1 cellular context compared by ENCODE assay signal in genomic region chr6:139925894-139926641, GRCh38.
A peak's percentile ranks its signal among the peaks of the same experiment; 100 is the strongest.
TF ChIP-seq lines count a peak whose summit lies in the region.

No MANE protein-coding gene starts in this region.

TF ChIP-seq in HepG2, 621 proteins besides CTCF, POLR2A, EP300 and RAD21 (continued from another document and continues in another):
- TF ChIP-seq, protein P1, sequence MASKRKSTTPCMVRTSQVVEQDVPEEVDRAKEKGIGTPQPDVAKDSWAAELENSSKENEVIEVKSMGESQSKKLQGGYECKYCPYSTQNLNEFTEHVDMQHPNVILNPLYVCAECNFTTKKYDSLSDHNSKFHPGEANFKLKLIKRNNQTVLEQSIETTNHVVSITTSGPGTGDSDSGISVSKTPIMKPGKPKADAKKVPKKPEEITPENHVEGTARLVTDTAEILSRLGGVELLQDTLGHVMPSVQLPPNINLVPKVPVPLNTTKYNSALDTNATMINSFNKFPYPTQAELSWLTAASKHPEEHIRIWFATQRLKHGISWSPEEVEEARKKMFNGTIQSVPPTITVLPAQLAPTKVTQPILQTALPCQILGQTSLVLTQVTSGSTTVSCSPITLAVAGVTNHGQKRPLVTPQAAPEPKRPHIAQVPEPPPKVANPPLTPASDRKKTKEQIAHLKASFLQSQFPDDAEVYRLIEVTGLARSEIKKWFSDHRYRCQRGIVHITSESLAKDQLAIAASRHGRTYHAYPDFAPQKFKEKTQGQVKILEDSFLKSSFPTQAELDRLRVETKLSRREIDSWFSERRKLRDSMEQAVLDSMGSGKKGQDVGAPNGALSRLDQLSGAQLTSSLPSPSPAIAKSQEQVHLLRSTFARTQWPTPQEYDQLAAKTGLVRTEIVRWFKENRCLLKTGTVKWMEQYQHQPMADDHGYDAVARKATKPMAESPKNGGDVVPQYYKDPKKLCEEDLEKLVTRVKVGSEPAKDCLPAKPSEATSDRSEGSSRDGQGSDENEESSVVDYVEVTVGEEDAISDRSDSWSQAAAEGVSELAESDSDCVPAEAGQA (IDR thresholded peaks at IDR 0.05; ENCODE audit: low read depth) = 0 out of 2 replicates have a peak, but pooled peaks have one; percentile 14
- TF ChIP-seq, protein P1 (CRISPR knock-in tag; IDR thresholded peaks at IDR 0.05; ENCODE audit: borderline replicate concordance) = no peak
- TF ChIP-seq CREB1 (IDR thresholded peaks at IDR 0.05) = no peak
- TF ChIP-seq CREB1 (CRISPR knock-in tag; IDR thresholded peaks at IDR 0.05) = peak; percentile 51; the same call in 1 of the 2 replicates
- TF ChIP-seq ZNF296 (CRISPR knock-in tag; conservative IDR thresholded peaks at IDR 0.05) = no peak
- no peak for TF ChIP-seq AGO2 (optimal IDR thresholded peaks at IDR 0.05; ENCODE audit: low read depth, low read length)
- TF ChIP-seq MIXL1 (CRISPR knock-in tag; IDR thresholded peaks at IDR 0.05) = peak; percentile 68; the same call in 1 of the 2 replicates
- no peak for TF ChIP-seq ZFP1 (CRISPR knock-in tag; IDR thresholded peaks at IDR 0.05)
- no peak for TF ChIP-seq MEIS1 (CRISPR knock-in tag; IDR thresholded peaks at IDR 0.05; ENCODE audit: borderline replicate concordance)
- TF ChIP-seq MBD4 (IDR thresholded peaks at IDR 0.05; ENCODE audit: borderline replicate concordance, low read length) = 0 out of 2 replicates have a peak, but pooled peaks have one; percentile 33
- no peak for TF ChIP-seq ZFP62 (CRISPR knock-in tag; IDR thresholded peaks at IDR 0.05)
- TF ChIP-seq FOXP1 (IDR thresholded peaks at IDR 0.05) = no peak
- peak; percentile 53; the same call in 1 of the 2 replicates for TF ChIP-seq FOXP1 (CRISPR knock-in tag; IDR thresholded peaks at IDR 0.05)
- TF ChIP-seq GTF3A (CRISPR knock-in tag; conservative IDR thresholded peaks at IDR 0.05) = no peak
- no peak for TF ChIP-seq ZFP36 (IDR thresholded peaks at IDR 0.05; ENCODE audit: borderline replicate concordance, low read depth, low read length, partially characterized antibody)
- no peak for TF ChIP-seq ARNT (IDR thresholded peaks at IDR 0.05)
- TF ChIP-seq ZNF761 (CRISPR knock-in tag; conservative IDR thresholded peaks at IDR 0.05) = no peak
- TF ChIP-seq ZBTB49 (CRISPR knock-in tag; IDR thresholded peaks at IDR 0.05; ENCODE audit: borderline replicate concordance) = no peak
- TF ChIP-seq TFDP1 (CRISPR knock-in tag; IDR thresholded peaks at IDR 0.05; ENCODE audit: borderline replicate concordance) = 0 out of 2 replicates have a peak, but pooled peaks have one; percentile 33
- peak; percentile 50; the same call in 1 of the 2 replicates for TF ChIP-seq EHMT2 (IDR thresholded peaks at IDR 0.05; ENCODE audit: borderline replicate concordance, low read depth, low read length)
- 0 out of 2 replicates have a peak, but pooled peaks have one; percentile 46 for TF ChIP-seq FOXK1 (CRISPR knock-in tag; IDR thresholded peaks at IDR 0.05; ENCODE audit: borderline replicate concordance, low read depth)
- 0 out of 2 replicates have a peak, but pooled peaks have one; percentile 4 for TF ChIP-seq FOXA1 (IDR thresholded peaks at IDR 0.05)
- TF ChIP-seq FOXA1 (CRISPR knock-in tag; IDR thresholded peaks at IDR 0.05) = peak; percentile 77
- no peak for TF ChIP-seq ESRRA (CRISPR knock-in tag; IDR thresholded peaks at IDR 0.05; ENCODE audit: low read depth)
- no peak for TF ChIP-seq RBM39 (IDR thresholded peaks at IDR 0.05; ENCODE audit: low read depth, low read length, poor library complexity, severe bottlenecking)
- TF ChIP-seq, protein P2, sequence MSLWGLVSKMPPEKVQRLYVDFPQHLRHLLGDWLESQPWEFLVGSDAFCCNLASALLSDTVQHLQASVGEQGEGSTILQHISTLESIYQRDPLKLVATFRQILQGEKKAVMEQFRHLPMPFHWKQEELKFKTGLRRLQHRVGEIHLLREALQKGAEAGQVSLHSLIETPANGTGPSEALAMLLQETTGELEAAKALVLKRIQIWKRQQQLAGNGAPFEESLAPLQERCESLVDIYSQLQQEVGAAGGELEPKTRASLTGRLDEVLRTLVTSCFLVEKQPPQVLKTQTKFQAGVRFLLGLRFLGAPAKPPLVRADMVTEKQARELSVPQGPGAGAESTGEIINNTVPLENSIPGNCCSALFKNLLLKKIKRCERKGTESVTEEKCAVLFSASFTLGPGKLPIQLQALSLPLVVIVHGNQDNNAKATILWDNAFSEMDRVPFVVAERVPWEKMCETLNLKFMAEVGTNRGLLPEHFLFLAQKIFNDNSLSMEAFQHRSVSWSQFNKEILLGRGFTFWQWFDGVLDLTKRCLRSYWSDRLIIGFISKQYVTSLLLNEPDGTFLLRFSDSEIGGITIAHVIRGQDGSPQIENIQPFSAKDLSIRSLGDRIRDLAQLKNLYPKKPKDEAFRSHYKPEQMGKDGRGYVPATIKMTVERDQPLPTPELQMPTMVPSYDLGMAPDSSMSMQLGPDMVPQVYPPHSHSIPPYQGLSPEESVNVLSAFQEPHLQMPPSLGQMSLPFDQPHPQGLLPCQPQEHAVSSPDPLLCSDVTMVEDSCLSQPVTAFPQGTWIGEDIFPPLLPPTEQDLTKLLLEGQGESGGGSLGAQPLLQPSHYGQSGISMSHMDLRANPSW (CRISPR knock-in tag; IDR thresholded peaks at IDR 0.05; ENCODE audit: borderline replicate concordance) = no peak
- no peak for TF ChIP-seq SOX5 (CRISPR knock-in tag; IDR thresholded peaks at IDR 0.05; ENCODE audit: borderline replicate concordance)
- peak; percentile 61 for TF ChIP-seq KAT8 (CRISPR knock-in tag; IDR thresholded peaks at IDR 0.05)
- TF ChIP-seq PBX3 (CRISPR knock-in tag; IDR thresholded peaks at IDR 0.05; ENCODE audit: borderline replicate concordance) = no peak
- no peak; the same call in 1 of the 2 replicates for TF ChIP-seq ZNF33A (CRISPR knock-in tag; IDR thresholded peaks at IDR 0.05; ENCODE audit: borderline replicate concordance)
- no peak for TF ChIP-seq ZNF800 (CRISPR knock-in tag; IDR thresholded peaks at IDR 0.05)
- peak; percentile 56; the same call in 1 of the 2 replicates for TF ChIP-seq XBP1 (CRISPR knock-in tag; IDR thresholded peaks at IDR 0.05)
- no peak for TF ChIP-seq ZFP90 (CRISPR knock-in tag; IDR thresholded peaks at IDR 0.05; ENCODE audit: borderline replicate concordance)
- TF ChIP-seq ZFP41 (CRISPR knock-in tag; IDR thresholded peaks at IDR 0.05; ENCODE audit: borderline replicate concordance) = no peak
- TF ChIP-seq PHB2 (IDR thresholded peaks at IDR 0.05; ENCODE audit: partially characterized antibody) = no peak
- TF ChIP-seq ERF (CRISPR knock-in tag; IDR thresholded peaks at IDR 0.05) = 0 out of 2 replicates have a peak, but pooled peaks have one; percentile 24
- TF ChIP-seq ARID5B (CRISPR knock-in tag; IDR thresholded peaks at IDR 0.05) = peak; percentile 89
- TF ChIP-seq, protein P3, sequence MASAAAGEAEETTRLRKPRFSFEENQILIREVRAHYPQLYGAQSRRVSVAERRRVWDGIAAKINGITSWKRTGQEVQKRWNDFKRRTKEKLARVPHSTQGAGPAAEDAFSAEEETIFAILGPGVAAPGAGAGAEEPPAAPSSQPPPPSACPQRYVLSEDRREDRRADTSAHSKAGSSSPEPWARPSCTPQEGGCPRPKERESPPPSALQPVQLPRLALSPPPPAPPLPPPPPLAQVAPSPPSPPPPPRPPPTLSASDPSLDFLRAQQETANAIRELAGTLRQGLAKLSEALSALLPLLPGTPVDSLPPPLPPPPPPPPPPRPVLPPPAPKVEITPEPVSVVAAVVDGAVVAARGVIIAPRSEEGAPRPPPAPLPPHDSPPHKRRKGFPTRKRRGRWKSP (CRISPR knock-in tag; IDR thresholded peaks at IDR 0.05) = 0 out of 2 replicates have a peak, but pooled peaks have one; percentile 26
